ENCODE assay signal across 22 cellular contexts in genomic region chr10:129464251-129464650, GRCh38.
"Had no signal": no experiment of that assay in that cellular context is flagged by ENCODE, and none has a peak within 500 bp of the region (broad histone marks: within the 10 kb centered on the region; RNA-seq: fewer than 3 reads in every experiment).

No MANE protein-coding gene starts in this region.

- H3K36me3 ChIP-seq: cardiac muscle cell, transverse colon, vagina had no signal

- H3K27me3 Mint-ChIP-seq: activated naive CD8-positive, alpha-beta T cell treated with anti-CD3 and anti-CD28 coated beads, Interleukin-2, amount 10 ng/mL, durations not matched to agents 7 days and 5 days had no signal

- H3K9me3 Mint-ChIP-seq: activated naive CD8-positive, alpha-beta T cell treated with anti-CD3 and anti-CD28 coated beads, Interleukin-2, amount 10 ng/mL, durations not matched to agents 7 days and 5 days; dendritic cell treated with granulocyte-macrophage colony-stimulating factor and Interleukin-4, amounts not matched to agents 40 ng/mL and 50 ng/mL, for 4 days; nephron; stimulated activated memory B cell treated with anti-CD40 and anti-IgM and Interleukin-4, amounts not matched to agents 10 μg/mL and 1 μg/mL and 100 μg/mL, for 72 hours had no signal

- H3K4me3 ChIP-seq: cardiac muscle cell, transverse colon, vagina had no signal

- H3K9ac ChIP-seq: parathyroid adenoma had no signal

- H3K27ac Mint-ChIP-seq: activated naive CD8-positive, alpha-beta T cell treated with anti-CD3 and anti-CD28 coated beads, Interleukin-2, amount 10 ng/mL, durations not matched to agents 7 days and 5 days; dendritic cell treated with granulocyte-macrophage colony-stimulating factor and Interleukin-4, amounts not matched to agents 40 ng/mL and 50 ng/mL, for 4 days; nephron; stimulated activated memory B cell treated with anti-CD40 and anti-IgM and Interleukin-4, amounts not matched to agents 10 μg/mL and 1 μg/mL and 100 μg/mL, for 72 hours; T-helper 17 cell had no signal

- H3K27ac ChIP-seq: cardiac muscle cell, parathyroid adenoma, transverse colon, vagina had no signal

- H3K4me3 Mint-ChIP-seq: activated naive CD8-positive, alpha-beta T cell treated with anti-CD3 and anti-CD28 coated beads, Interleukin-2, amount 10 ng/mL, durations not matched to agents 7 days and 5 days; dendritic cell treated with granulocyte-macrophage colony-stimulating factor and Interleukin-4, amounts not matched to agents 40 ng/mL and 50 ng/mL, for 4 days; stimulated activated memory B cell treated with anti-CD40 and anti-IgM and Interleukin-4, amounts not matched to agents 10 μg/mL and 1 μg/mL and 100 μg/mL, for 72 hours; T-helper 17 cell had no signal

- DNase-seq: activated CD4-positive, alpha-beta T cell treated with anti-CD3 and anti-CD28 coated beads for 4 hours; activated CD4-positive, alpha-beta T cell treated with anti-CD3 and anti-CD28 coated beads, Interleukin-2, amount 50 U/mL, for 48 hours; activated CD4-positive, CD25-positive, alpha-beta regulatory T cell; activated naive CD4-positive, alpha-beta T cell treated with Interleukin-2 at 50 U/mL for 16 hours; activated naive CD8-positive, alpha-beta T cell treated with anti-CD3 and anti-CD28 coated beads, Interleukin-2, amount 10 ng/mL, durations not matched to agents 7 days and 5 days; activated T-cell treated with anti-CD3 and anti-CD28 coated beads, Interleukin-2, amount 50 U/mL, for 48 hours; amniotic stem cell; effector CD4-positive, alpha-beta T cell; foreskin melanocyte; left ventricle myocardium superior; mammary epithelial cell; small intestine; stimulated activated CD4-positive, alpha-beta T cell treated with anti-CD3 and anti-CD28 coated beads, Interleukin-15, amount 100 ng/mL, for 24 hours; T-helper 17 cell; transverse colon had no signal

- H2AFZ ChIP-seq: parathyroid adenoma had no signal

- H3K36me3 Mint-ChIP-seq: activated naive CD8-positive, alpha-beta T cell treated with anti-CD3 and anti-CD28 coated beads, Interleukin-2, amount 10 ng/mL, durations not matched to agents 7 days and 5 days; stimulated activated memory B cell treated with anti-CD40 and anti-IgM and Interleukin-4, amounts not matched to agents 10 μg/mL and 1 μg/mL and 100 μg/mL, for 72 hours had no signal

- H3K27me3 ChIP-seq: cardiac muscle cell, transverse colon, vagina had no signal

- FAIRE-seq: small intestine had no signal

- H3K79me2 ChIP-seq: parathyroid adenoma had no signal

- H3K4me1 ChIP-seq: parathyroid adenoma had no signal

- H3K9me3 ChIP-seq: transverse colon, vagina had no signal

- ATAC-seq: left ventricle myocardium superior; sciatic nerve; stimulated activated memory B cell treated with anti-CD40 and anti-IgM and Interleukin-4, amounts not matched to agents 10 μg/mL and 1 μg/mL and 100 μg/mL, for 72 hours; T-helper 17 cell had no signal
